In genomic region chr2:238940806-238941205, GRCh38 we compare ENCODE assay signal across 20 cellular contexts.
DNase-seq lines count a peak whose midpoint lies in the region; ATAC-seq and TF ChIP-seq lines count a peak whose summit lies in the region.
"Had no signal": no experiment of that assay in that cellular context is flagged by ENCODE, and none has a peak within 500 bp of the region (broad histone marks: within the 10 kb centered on the region; RNA-seq: fewer than 3 reads in every experiment).

No MANE protein-coding gene starts in this region.

- no peak overlapping the region for H2AK9ac ChIP-seq in IMR-90 (replicated peaks; ENCODE audit: low read depth, low read length, poor library complexity)

- POLR2A ChIA-PET in IMR-90 (lab: Charles Lee; ENCODE audit: unreplicated experiment) = no interaction called here

- no peak overlapping the region for H3K4me3 ChIP-seq in IMR-90 (ENCODE audit: insufficient read depth, low read depth, low read length)
- H3K4me3 ChIP-seq in effector memory CD4-positive, alpha-beta T cell (ENCODE audit: insufficient read depth, low read depth, low read length, poor library complexity, severe bottlenecking) = no peak overlapping the region
- H3K4me3 ChIP-seq: BLaER1, PC-9 had no signal

- TF ChIP-seq RAD21 in IMR-90 (IDR thresholded peaks at IDR 0.05; ENCODE audit: low read length) = no peak

- H3K56ac ChIP-seq in IMR-90 (ENCODE audit: extremely low read depth, insufficient read depth, low read length) = no peak overlapping the region

- H3K4ac ChIP-seq in IMR-90 (ENCODE audit: low read depth, low read length) = no peak overlapping the region

- H2AFZ ChIP-seq in IMR-90 (replicated peaks; ENCODE audit: low read length, poor library complexity) = no peak overlapping the region
- H2AFZ ChIP-seq: PC-9 had no signal

- DNase-seq in activated CD8-positive, alpha-beta memory T cell treated with anti-CD3 and anti-CD28 coated beads, Interleukin-2, amount 50 U/mL, for 48 hours = peak; percentile 15
- no peak for DNase-seq in activated CD8-positive, alpha-beta memory T cell treated with anti-CD3 and anti-CD28 coated beads, Interleukin-2, amount 50 U/mL, for 4 hours
- DNase-seq in IMR-90 = no peak
- DNase-seq in mesenteric fat pad (ENCODE audit: low spot score) = peak; percentile 67
- peak; percentile 55 for DNase-seq in type B pancreatic cell (ENCODE audit: extremely low spot score, unreplicated experiment)
- DNase-seq in stimulated activated CD4-positive, alpha-beta T cell treated with anti-CD3 and anti-CD28 coated beads, Interleukin-15, amount 100 ng/mL, for 24 hours = no peak
- no peak for DNase-seq in effector memory CD4-positive, alpha-beta T cell
- DNase-seq: CD4-positive, CD25-positive, alpha-beta regulatory T cell; DMS153; NCI-H1048; NCI-H1417; NCI-H1694; NCI-H2029 treated with DMSO at 0.1 percent for 48 hours; NCI-H526 treated with DMSO at 0.1 percent for 48 hours; PC-9; SHP77 had no signal

- H4K91ac ChIP-seq in IMR-90 (ENCODE audit: insufficient read depth, low read depth, low read length) = no peak overlapping the region

- no peaks in the 10 kb centered on the region; the same call in 1 of the 2 replicates for H3K27me3 ChIP-seq in IMR-90 (ENCODE audit: control insufficient read depth, insufficient read depth, low read length)
- no peaks in the 10 kb centered on the region for H3K27me3 ChIP-seq in effector memory CD4-positive, alpha-beta T cell (replicated peaks; ENCODE audit: control insufficient read depth, insufficient read depth, low read length, poor library complexity, severe bottlenecking)
- H3K27me3 ChIP-seq: BLaER1 had no signal

- TF ChIP-seq CTCF in IMR-90 (conservative IDR thresholded peaks at IDR 0.05; ENCODE audit: low read depth, low read length) (no peak), type B pancreatic cell (conservative IDR thresholded peaks at IDR 0.05) (no peak)

- intact Hi-C loops in IMR-90 (cut with micrococcal nuclease) = no loop called here

- H3K9me3 ChIP-seq in IMR-90 (ENCODE audit: control insufficient read depth, insufficient read depth, low read length) = no peaks in the 10 kb centered on the region
- H3K9me3 ChIP-seq in effector memory CD4-positive, alpha-beta T cell (ENCODE audit: control insufficient read depth, low read length) = no peaks in the 10 kb centered on the region

- no peak overlapping the region for H2BK20ac ChIP-seq in IMR-90 (ENCODE audit: low read depth, low read length)

- 0 out of 2 replicates have a peak overlapping the region, but pooled peaks have one; percentile 28 for H2AK5ac ChIP-seq in IMR-90 (ENCODE audit: low read depth, low read length)

- no peaks in the 10 kb centered on the region for H3K36me3 Mint-ChIP-seq in type B pancreatic cell
- H3K36me3 Mint-ChIP-seq: CD4-positive, CD25-positive, alpha-beta regulatory T cell; IgD-negative memory B cell had no signal

- no peak overlapping the region for H3K4me3 Mint-ChIP-seq in type B pancreatic cell
- H3K4me3 Mint-ChIP-seq: CD4-positive, CD25-positive, alpha-beta regulatory T cell; IgD-negative memory B cell had no signal

- H4K8ac ChIP-seq in IMR-90 (ENCODE audit: low read depth in 2 of 2, low read length in 2 of 2) = no peak overlapping the region

- H3K4me1 Mint-ChIP-seq in type B pancreatic cell (ENCODE audit: unreplicated experiment) = peaks cover 5% of the 10 kb centered on the region
- H3K4me1 Mint-ChIP-seq: CD4-positive, CD25-positive, alpha-beta regulatory T cell; IgD-negative memory B cell had no signal

- H3K4me2 ChIP-seq in IMR-90 (ENCODE audit: low read depth, low read length) = no peak overlapping the region
- H3K4me2 ChIP-seq: BLaER1, KMS-11, PC-9 had no signal

- H3K18ac ChIP-seq in IMR-90 (ENCODE audit: low read depth, low read length) = no peak overlapping the region

- no peaks in the 10 kb centered on the region for H4K20me1 ChIP-seq in IMR-90 (ENCODE audit: insufficient read depth, low read length)
- H4K20me1 ChIP-seq: BLaER1 had no signal

- no peak overlapping the region for H3K27ac Mint-ChIP-seq in type B pancreatic cell
- H3K27ac Mint-ChIP-seq: CD4-positive, CD25-positive, alpha-beta regulatory T cell had no signal

- dilution Hi-C loops in IMR-90 (cut with HindIII; ENCODE audit: low sequenced_read_pairs, unreplicated experiment) = no loop called here

- CTCF ChIA-PET in IMR-90 (lab: Yijun Ruan, JAX) = no interaction called here

- H2BK5ac ChIP-seq in IMR-90 (ENCODE audit: low read depth, low read length, poor library complexity, severe bottlenecking) = no peak overlapping the region

- H3K23ac ChIP-seq in IMR-90 (ENCODE audit: low read depth, low read length) = no peak overlapping the region

- H2BK120ac ChIP-seq in IMR-90 (ENCODE audit: low read depth, low read length) = no peak overlapping the region

- no peak for TF ChIP-seq POLR2A in IMR-90 (IDR thresholded peaks at IDR 0.05; ENCODE audit: low read depth, low read length)

- H3K9me3 Mint-ChIP-seq in type B pancreatic cell = no peaks in the 10 kb centered on the region
- H3K9me3 Mint-ChIP-seq: IgD-negative memory B cell had no signal

- no peaks in the 10 kb centered on the region for H3K36me3 ChIP-seq in IMR-90 (ENCODE audit: control insufficient read depth, insufficient read depth, low read length)
- H3K36me3 ChIP-seq in effector memory CD4-positive, alpha-beta T cell (ENCODE audit: control insufficient read depth, insufficient read depth, low read length) = no peaks in the 10 kb centered on the region
- H3K36me3 ChIP-seq: BLaER1 had no signal

- H3K9me1 ChIP-seq in IMR-90 (ENCODE audit: insufficient read depth, low read length) = peaks cover 7% of the 10 kb centered on the region; the same call in 1 of the 2 replicates

- in situ Hi-C loops in IMR-90 (cut with MboI; ENCODE audit: low sequenced_read_pairs) = no loop called here

- ATAC-seq in IMR-90 (ENCODE audit: low read depth) (no peak), HG02610 (IDR thresholded peaks at IDR 0.05; ENCODE audit: unreplicated experiment) (no peak)

- H3K27ac ChIP-seq in IMR-90 (ENCODE audit: insufficient read depth, low read length) = no peak overlapping the region
- no peak overlapping the region for H3K27ac ChIP-seq in effector memory CD4-positive, alpha-beta T cell (ENCODE audit: insufficient read depth, low read length, poor library complexity, severe bottlenecking)
- H3K27ac ChIP-seq: BLaER1, KMS-11, PC-9 had no signal

- WGBS in IMR-90 (ENCODE audit: extremely low coverage in 2 of 2, insufficient read length in 1 of 2), 2 experiments = 94% methylated on average over 6 of the region's 8 CpGs; no CpG with 5 or more reads in 1 of the 2 experiments

- no peaks in the 10 kb centered on the region for H3K27me3 Mint-ChIP-seq in type B pancreatic cell
- H3K27me3 Mint-ChIP-seq: CD4-positive, CD25-positive, alpha-beta regulatory T cell had no signal

- peaks cover 10% of the 10 kb centered on the region for H3K4me1 ChIP-seq in IMR-90 (ENCODE audit: control insufficient read depth, insufficient read depth, low read length)
- no peaks in the 10 kb centered on the region for H3K4me1 ChIP-seq in effector memory CD4-positive, alpha-beta T cell (ENCODE audit: control insufficient read depth, insufficient read depth, low read length, poor library complexity, severe bottlenecking)

- no peak overlapping the region for H2BK15ac ChIP-seq in IMR-90 (ENCODE audit: low read depth, low read length)

- no peak overlapping the region for H3K9ac ChIP-seq in IMR-90 (ENCODE audit: low read depth, low read length)
- H3K9ac ChIP-seq: BLaER1, KMS-11 had no signal

- H3K79me1 ChIP-seq in IMR-90 (ENCODE audit: low read depth in 1 of 2, low read length in 2 of 2) = no peaks in the 10 kb centered on the region

- no TSS peak for BruUV-seq in IMR-90 (replicated peaks; lab: Mats Ljungman, UMichigan)

- no peak overlapping the region for H3K14ac ChIP-seq in IMR-90 (replicated peaks; ENCODE audit: low read depth, low read length)

- no peak overlapping the region for H4K5ac ChIP-seq in IMR-90 (ENCODE audit: low read depth, low read length)

TF ChIP-seq in IMR-90, 13 proteins besides CTCF, POLR2A, EP300 and RAD21:
- TF ChIP-seq MAZ (IDR thresholded peaks at IDR 0.05; ENCODE audit: borderline replicate concordance, low read depth, low read length) (no peak), RFX5 (IDR thresholded peaks at IDR 0.05; ENCODE audit: low read depth, low read length) (no peak), SMC3 (IDR thresholded peaks at IDR 0.05; ENCODE audit: low read depth, low read length) (no peak), RCOR1 (IDR thresholded peaks at IDR 0.05; ENCODE audit: insufficient replicate concordance, low read length) (no peak), BHLHE40 (IDR thresholded peaks at IDR 0.05; ENCODE audit: low read depth, low read length) (no peak), MAFK (IDR thresholded peaks at IDR 0.05; ENCODE audit: low read depth, low read length) (no peak), NFE2L2 (IDR thresholded peaks at IDR 0.05; ENCODE audit: low read depth, low read length) (no peak), CHD1 (IDR thresholded peaks at IDR 0.05; ENCODE audit: low read depth, low read length) (no peak)
- TF ChIP-seq, protein P1, sequence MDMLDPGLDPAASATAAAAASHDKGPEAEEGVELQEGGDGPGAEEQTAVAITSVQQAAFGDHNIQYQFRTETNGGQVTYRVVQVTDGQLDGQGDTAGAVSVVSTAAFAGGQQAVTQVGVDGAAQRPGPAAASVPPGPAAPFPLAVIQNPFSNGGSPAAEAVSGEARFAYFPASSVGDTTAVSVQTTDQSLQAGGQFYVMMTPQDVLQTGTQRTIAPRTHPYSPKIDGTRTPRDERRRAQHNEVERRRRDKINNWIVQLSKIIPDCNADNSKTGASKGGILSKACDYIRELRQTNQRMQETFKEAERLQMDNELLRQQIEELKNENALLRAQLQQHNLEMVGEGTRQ (IDR thresholded peaks at IDR 0.05; ENCODE audit: low read depth, low read length) = no peak

Comparison
In these comparisons a context has a peak if more than half of its experiments do, and no peak if none do; other contexts are left out.
1. DNase-seq: peak in activated CD8-positive, alpha-beta memory T cell treated with anti-CD3 and anti-CD28 coated beads, Interleukin-2, amount 50 U/mL, for 48 hours (single experiment), mesenteric fat pad (single experiment) and type B pancreatic cell (single experiment); none in activated CD8-positive, alpha-beta memory T cell treated with anti-CD3 and anti-CD28 coated beads, Interleukin-2, amount 50 U/mL, for 4 hours (single experiment), IMR-90 (single experiment), stimulated activated CD4-positive, alpha-beta T cell treated with anti-CD3 and anti-CD28 coated beads, Interleukin-15, amount 100 ng/mL, for 24 hours (single experiment) and effector memory CD4-positive, alpha-beta T cell (0 of 3).